In the genomic region with DNA sequence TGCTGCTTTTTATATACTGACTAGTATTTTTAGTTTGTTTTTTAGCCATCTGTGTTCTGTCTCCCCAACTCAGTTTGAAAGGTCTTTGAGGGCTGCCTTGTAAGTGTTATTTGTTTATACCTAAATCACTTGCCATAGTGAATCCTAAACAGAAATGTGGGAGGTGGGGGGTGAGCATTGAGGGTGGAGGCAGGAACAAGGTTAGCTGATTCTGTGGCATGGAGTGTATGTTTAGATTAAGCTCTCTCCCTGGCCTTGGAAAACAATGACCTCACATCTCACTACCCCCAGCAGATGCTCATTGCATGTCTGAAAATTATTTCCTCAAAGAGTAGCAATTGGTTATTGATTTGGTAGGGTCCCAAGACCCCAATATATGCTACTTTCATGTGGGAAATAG, we compare ENCODE assay signal across 22 cellular contexts. TPM values are rescaled to one million over a fixed set of nuclear protein-coding genes. Genes with fewer than 3 reads are reported as not detected.
"Had no signal": no experiment of that assay in that cellular context is flagged by ENCODE, and none has a peak within 500 bp of the region (broad histone marks: within the 10 kb centered on the region; RNA-seq: fewer than 3 reads in every experiment).

No MANE protein-coding gene starts in this region.

- H3K27ac Mint-ChIP-seq: endodermal cell; memory B cell; natural killer cell treated with Interleukin-12 subunit alpha and Interleukin-12 subunit beta and Interleukin-15 and Interleukin-18, amount 100 ng/mL, for 72 hours; stimulated activated naive B cell treated with anti-CD40 and anti-IgM and Interleukin-4, amounts not matched to agents 10 μg/mL and 1 μg/mL and 100 μg/mL, for 72 hours had no signal

- H3K27me3 ChIP-seq: left lung, right atrium auricular region, sigmoid colon, transverse colon had no signal

- H3K27me3 Mint-ChIP-seq: natural killer cell treated with Interleukin-12 subunit alpha and Interleukin-12 subunit beta and Interleukin-15 and Interleukin-18, amount 100 ng/mL, for 72 hours had no signal

- H3K4me3 Mint-ChIP-seq: endodermal cell; memory B cell; natural killer cell treated with Interleukin-12 subunit alpha and Interleukin-12 subunit beta and Interleukin-15 and Interleukin-18, amount 100 ng/mL, for 72 hours; stimulated activated naive B cell treated with anti-CD40 and anti-IgM and Interleukin-4, amounts not matched to agents 10 μg/mL and 1 μg/mL and 100 μg/mL, for 72 hours had no signal

- H3K4me3 ChIP-seq: coronary artery, left lung, lower lobe of right lung, right atrium auricular region, sigmoid colon, skin epidermis, stomach, thoracic aorta, transverse colon had no signal

- ATAC-seq: heart right ventricle; lower lobe of right lung; natural killer cell treated with Interleukin-12 subunit alpha and Interleukin-12 subunit beta and Interleukin-15 and Interleukin-18, amount 100 ng/mL, for 72 hours; stimulated activated naive B cell treated with anti-CD40 and anti-IgM and Interleukin-4, amounts not matched to agents 10 μg/mL and 1 μg/mL and 100 μg/mL, for 72 hours had no signal

- H3K9me3 ChIP-seq: heart right ventricle, left lung, lower lobe of right lung, right atrium auricular region, sigmoid colon, stomach, thoracic aorta, transverse colon had no signal

- DNase-seq: effector CD4-positive, alpha-beta T cell; endodermal cell; foreskin melanocyte; heart right ventricle; hypothalamus; left lung; lower lobe of right lung; midbrain; posterior cingulate gyrus; sigmoid colon; stimulated activated CD4-positive, alpha-beta T cell treated with anti-CD3 and anti-CD28 coated beads, Interleukin-2, amount 100 ng/mL, for 24 hours; stimulated activated CD4-positive, alpha-beta T cell treated with anti-CD3 and anti-CD28 coated beads, Interleukin-4, amount 100 ng/mL, for 4 hours; stimulated activated naive B cell treated with anti-CD40 and anti-IgM and Interleukin-4, amounts not matched to agents 10 μg/mL and 1 μg/mL and 100 μg/mL, for 72 hours; stomach; substantia nigra; transverse colon had no signal

- H3K36me3 Mint-ChIP-seq: memory B cell; natural killer cell treated with Interleukin-12 subunit alpha and Interleukin-12 subunit beta and Interleukin-15 and Interleukin-18, amount 100 ng/mL, for 72 hours; stimulated activated naive B cell treated with anti-CD40 and anti-IgM and Interleukin-4, amounts not matched to agents 10 μg/mL and 1 μg/mL and 100 μg/mL, for 72 hours had no signal

- H3K27ac ChIP-seq: coronary artery, heart right ventricle, left lung, lower lobe of right lung, sigmoid colon, skin epidermis, stomach, thoracic aorta had no signal

- H3K4me1 Mint-ChIP-seq: memory B cell; stimulated activated naive B cell treated with anti-CD40 and anti-IgM and Interleukin-4, amounts not matched to agents 10 μg/mL and 1 μg/mL and 100 μg/mL, for 72 hours had no signal

- H3K9me3 Mint-ChIP-seq: endodermal cell; memory B cell; natural killer cell treated with Interleukin-12 subunit alpha and Interleukin-12 subunit beta and Interleukin-15 and Interleukin-18, amount 100 ng/mL, for 72 hours; stimulated activated naive B cell treated with anti-CD40 and anti-IgM and Interleukin-4, amounts not matched to agents 10 μg/mL and 1 μg/mL and 100 μg/mL, for 72 hours had no signal

- H3K36me3 ChIP-seq: heart right ventricle, left lung, lower lobe of right lung, right atrium auricular region, sigmoid colon, stomach, thoracic aorta, transverse colon had no signal

RNA-seq across cellular contexts. Expression of a gene that starts 1.2 kb away (rescaled TPM):
- total RNA-seq: natural killer cell treated with Interleukin-12 subunit alpha and Interleukin-12 subunit beta and Interleukin-15 and Interleukin-18, amount 100 ng/mL, for 72 hours had no signal
